13 cellular contexts compared by ENCODE assay signal in genomic region chr5:149887622-149888183, GRCh38. TPM values are rescaled to one million over a fixed set of nuclear protein-coding genes. Genes with fewer than 3 reads are reported as not detected.
DNase-seq lines count a peak whose midpoint lies in the region; ATAC-seq, FAIRE-seq and TF ChIP-seq lines count a peak whose summit lies in the region.
"Had no signal": no experiment of that assay in that cellular context is flagged by ENCODE, and none has a peak within 500 bp of the region (broad histone marks: within the 10 kb centered on the region; RNA-seq: fewer than 3 reads in every experiment).

No MANE protein-coding gene starts in this region.

- H2BK120ac ChIP-seq in IMR-90 (ENCODE audit: low read depth, low read length), result peak overlapping the region; percentile 50; the same call in 1 of the 2 replicates

- H3K4me3 Mint-ChIP-seq in astrocyte (ENCODE audit: unreplicated experiment), result no peak overlapping the region
- H3K4me3 Mint-ChIP-seq in activated naive CD4-positive, alpha-beta T cell treated with anti-CD3 and anti-CD28 coated beads for 36 hours, result no peak overlapping the region
- H3K4me3 Mint-ChIP-seq: activated naive CD8-positive, alpha-beta T cell had no signal

- peak overlapping the region; percentile 39; the same call in 1 of the 2 replicates for H3K4ac ChIP-seq in IMR-90 (ENCODE audit: low read depth, low read length)

- H2AK9ac ChIP-seq in IMR-90 (replicated peaks; ENCODE audit: low read depth, low read length, poor library complexity), result no peak overlapping the region

- H2BK20ac ChIP-seq in IMR-90 (ENCODE audit: low read depth, low read length), result peak overlapping the region; percentile 67; the same call in 1 of the 2 replicates

- dilution Hi-C loops in IMR-90 (cut with HindIII; ENCODE audit: low sequenced_read_pairs, unreplicated experiment), result no loop called here

- BruUV-seq in IMR-90 (replicated peaks; lab: Mats Ljungman, UMichigan), result no TSS peak

- no peak overlapping the region for H2BK15ac ChIP-seq in IMR-90 (ENCODE audit: low read depth, low read length)

- no peaks in the 10 kb centered on the region for H3K36me3 ChIP-seq in IMR-90 (ENCODE audit: control insufficient read depth, insufficient read depth, low read length)
- H3K36me3 ChIP-seq in astrocyte (ENCODE audit: insufficient read depth, low read length), result no peaks in the 10 kb centered on the region
- no peaks in the 10 kb centered on the region for H3K36me3 ChIP-seq in kidney epithelial cell (ENCODE audit: control insufficient read depth, insufficient read depth, low read length)

- H3K4me2 ChIP-seq in IMR-90 (ENCODE audit: low read depth, low read length) (no peak overlapping the region), astrocyte (ENCODE audit: low read length) (peak overlapping the region; percentile 74)

- CTCF ChIA-PET in IMR-90 (lab: Yijun Ruan, JAX), result no interaction called here
- CTCF ChIA-PET in activated naive CD4-positive, alpha-beta T cell treated with anti-CD3 and anti-CD28 coated beads for 36 hours (lab: Charles Lee), result no interaction called here

- H3K9me1 ChIP-seq in IMR-90 (ENCODE audit: insufficient read depth, low read length), result 0 out of 2 replicates have a peak, but pooled peaks cover 3% of the 10 kb centered on the region

- H3K27ac ChIP-seq in IMR-90 (ENCODE audit: insufficient read depth, low read length) (no peak overlapping the region), astrocyte (ENCODE audit: low read depth, low read length) (peak overlapping the region; percentile 54)
- H3K27ac ChIP-seq: C4-2B had no signal

- H3K4me3 ChIP-seq in IMR-90 (ENCODE audit: insufficient read depth, low read depth, low read length) (no peak overlapping the region), astrocyte (ENCODE audit: insufficient read depth, low read depth, low read length) (peak overlapping the region; percentile 14), kidney epithelial cell (ENCODE audit: low read depth, low read length) (no peak overlapping the region)

- no peak for FAIRE-seq in astrocyte (lab: Jason Lieb, UNC)
- FAIRE-seq: frontal cortex had no signal

- TF ChIP-seq POLR2A in IMR-90 (IDR thresholded peaks at IDR 0.05; ENCODE audit: low read depth, low read length), result no peak

- in situ Hi-C loops in ACHN (cut with HindIII; ENCODE audit: low pct_ligation_motif_present, low pct_unique_long_range_greater_than_20kb, low sequenced_read_pairs) (no loop called here), IMR-90 (cut with MboI; ENCODE audit: low sequenced_read_pairs) (no loop called here)

- TF ChIP-seq CTCF in IMR-90 (conservative IDR thresholded peaks at IDR 0.05; ENCODE audit: low read depth, low read length) (no peak), astrocyte (IDR thresholded peaks at IDR 0.05; ENCODE audit: insufficient read depth, low read depth, low read length) (no peak), kidney epithelial cell (IDR thresholded peaks at IDR 0.05; ENCODE audit: insufficient read depth, low read length, poor library complexity, severe bottlenecking) (no peak)

- peak; percentile 88 for DNase-seq in ACHN
- DNase-seq in IMR-90, result peak; percentile 70
- DNase-seq in astrocyte (ENCODE audit: low read depth), result peak; percentile 96
- DNase-seq in kidney epithelial cell (ENCODE audit: low read depth), result peak; percentile 78
- no peak for DNase-seq in stimulated activated naive CD8-positive, alpha-beta T cell treated with anti-CD3 and anti-CD28 coated beads, Interleukin-15, Interleukin-2, amounts not matched to agents 100 U/mL and 50 U/mL, for 24 hours
- DNase-seq in activated naive CD4-positive, alpha-beta T cell treated with anti-CD3 and anti-CD28 coated beads for 36 hours, result no peak
- no peak for DNase-seq in NCI-H1105 treated with DMSO at 0.1 percent for 48 hours (lab: John Stamatoyannopoulos, UW)
- DNase-seq in activated naive CD4-positive, alpha-beta T cell (lab: John Stamatoyannopoulos, UW), result no peak
- DNase-seq: NCI-H446 treated with DMSO at 0.1 percent for 48 hours had no signal

- no peaks in the 10 kb centered on the region for H4K20me1 ChIP-seq in IMR-90 (ENCODE audit: insufficient read depth, low read length)
- no peaks in the 10 kb centered on the region for H4K20me1 ChIP-seq in astrocyte (ENCODE audit: insufficient read depth, low read length)

- no peak overlapping the region for H2BK5ac ChIP-seq in IMR-90 (ENCODE audit: low read depth, low read length, poor library complexity, severe bottlenecking)

- no peak overlapping the region for H3K18ac ChIP-seq in IMR-90 (ENCODE audit: low read depth, low read length)

- H3K27me3 ChIP-seq in IMR-90 (ENCODE audit: control insufficient read depth, insufficient read depth, low read length) (peaks cover 4% of the 10 kb centered on the region), astrocyte (ENCODE audit: insufficient read depth, low read length) (no peaks in the 10 kb centered on the region), kidney epithelial cell (ENCODE audit: control insufficient read depth, insufficient read depth, low read length) (no peaks in the 10 kb centered on the region)

- H3K56ac ChIP-seq in IMR-90 (ENCODE audit: extremely low read depth, insufficient read depth, low read length), result no peak overlapping the region

- peak overlapping the region; percentile 80 for H2AFZ ChIP-seq in IMR-90 (replicated peaks; ENCODE audit: low read length, poor library complexity)
- peak overlapping the region; percentile 13 for H2AFZ ChIP-seq in astrocyte (ENCODE audit: low read depth, low read length)

- H3K23ac ChIP-seq in IMR-90 (ENCODE audit: low read depth, low read length), result no peak overlapping the region

- no peak overlapping the region for H4K5ac ChIP-seq in IMR-90 (ENCODE audit: low read depth, low read length)

- peak overlapping the region; percentile 98 for H3K27ac Mint-ChIP-seq in astrocyte (ENCODE audit: unreplicated experiment)
- H3K27ac Mint-ChIP-seq in activated naive CD4-positive, alpha-beta T cell treated with anti-CD3 and anti-CD28 coated beads for 36 hours, result no peak overlapping the region
- H3K27ac Mint-ChIP-seq: activated naive CD8-positive, alpha-beta T cell had no signal

- 0 out of 2 replicates have a peak, but pooled peaks cover 4% of the 10 kb centered on the region for H3K4me1 ChIP-seq in IMR-90 (ENCODE audit: control insufficient read depth, insufficient read depth, low read length)
- peaks cover 26% of the 10 kb centered on the region for H3K4me1 ChIP-seq in astrocyte (ENCODE audit: insufficient read depth, low read length)

- WGBS in IMR-90 (ENCODE audit: extremely low coverage in 2 of 2, insufficient read length in 1 of 2), 2 experiments, result no CpG with 5 or more reads among the region's 10 CpGs

- H3K79me2 ChIP-seq in astrocyte (ENCODE audit: insufficient read depth, low read length), result no peaks in the 10 kb centered on the region

- peaks cover 17% of the 10 kb centered on the region for H3K4me1 Mint-ChIP-seq in astrocyte (ENCODE audit: low read depth, unreplicated experiment)
- no peaks in the 10 kb centered on the region for H3K4me1 Mint-ChIP-seq in activated naive CD4-positive, alpha-beta T cell treated with anti-CD3 and anti-CD28 coated beads for 36 hours (ENCODE audit: low read depth)

- no peak for TF ChIP-seq RAD21 in IMR-90 (IDR thresholded peaks at IDR 0.05; ENCODE audit: low read length)

- H2AK5ac ChIP-seq in IMR-90 (ENCODE audit: low read depth, low read length), result no peak overlapping the region

- intact Hi-C loops in IMR-90 (cut with micrococcal nuclease), result no loop called here
- intact Hi-C loops in activated naive CD4-positive, alpha-beta T cell treated with anti-CD3 and anti-CD28 coated beads for 36 hours (cut with micrococcal nuclease), result no loop called here

- no peaks in the 10 kb centered on the region for H3K27me3 Mint-ChIP-seq in astrocyte (ENCODE audit: low read depth, unreplicated experiment)
- H3K27me3 Mint-ChIP-seq in activated naive CD4-positive, alpha-beta T cell treated with anti-CD3 and anti-CD28 coated beads for 36 hours (ENCODE audit: low read depth), result no peaks in the 10 kb centered on the region

- no peak overlapping the region for H3K9ac ChIP-seq in IMR-90 (ENCODE audit: low read depth, low read length)
- no peak overlapping the region for H3K9ac ChIP-seq in astrocyte (ENCODE audit: low read length)

- H3K36me3 Mint-ChIP-seq in astrocyte (ENCODE audit: low read depth, unreplicated experiment), result no peaks in the 10 kb centered on the region
- no peaks in the 10 kb centered on the region for H3K36me3 Mint-ChIP-seq in activated naive CD4-positive, alpha-beta T cell treated with anti-CD3 and anti-CD28 coated beads for 36 hours (ENCODE audit: low read depth)
- H3K36me3 Mint-ChIP-seq: activated naive CD8-positive, alpha-beta T cell had no signal

- 0 out of 4 replicates have a peak overlapping the region, but pooled peaks of 1 of the 2 experiments have one; percentile 14 for H4K8ac ChIP-seq in IMR-90 (ENCODE audit: low read depth in 2 of 2, low read length in 2 of 2)

- H3K9me3 Mint-ChIP-seq in astrocyte (ENCODE audit: unreplicated experiment), result no peaks in the 10 kb centered on the region
- no peaks in the 10 kb centered on the region for H3K9me3 Mint-ChIP-seq in activated naive CD4-positive, alpha-beta T cell treated with anti-CD3 and anti-CD28 coated beads for 36 hours

- no peak overlapping the region for H4K91ac ChIP-seq in IMR-90 (ENCODE audit: insufficient read depth, low read depth, low read length)

- POLR2A ChIA-PET in IMR-90 (lab: Charles Lee; ENCODE audit: unreplicated experiment), result interaction anchor here (0.6 kb wide), 1 partner anchor 16 kb away, joined by 7 read pairs; no protein-coding TSS in a partner anchor

- H3K9me3 ChIP-seq in IMR-90 (ENCODE audit: control insufficient read depth, insufficient read depth, low read length) (no peaks in the 10 kb centered on the region), astrocyte (ENCODE audit: insufficient read depth, low read depth, low read length) (no peaks in the 10 kb centered on the region)

- H3K79me1 ChIP-seq in IMR-90 (ENCODE audit: low read depth in 1 of 2, low read length in 2 of 2), result no peaks in the 10 kb centered on the region

- peak; percentile 27; the same call in 1 of the 2 replicates for ATAC-seq in IMR-90 (ENCODE audit: low read depth)
- ATAC-seq in stimulated activated naive CD8-positive, alpha-beta T cell treated with anti-CD3 and anti-CD28 coated beads, Interleukin-15, Interleukin-2, amounts not matched to agents 100 U/mL and 50 U/mL, for 24 hours, result no peak

- 0 out of 2 replicates have a peak overlapping the region, but pooled peaks have one; percentile 44 for H3K14ac ChIP-seq in IMR-90 (replicated peaks; ENCODE audit: low read depth, low read length)

TF ChIP-seq in IMR-90, 13 proteins besides CTCF, POLR2A, EP300 and RAD21 (continues in another document):
- TF ChIP-seq MXI1 (IDR thresholded peaks at IDR 0.05; ENCODE audit: borderline replicate concordance, low read depth, low read length), result no peak
- TF ChIP-seq CHD1 (IDR thresholded peaks at IDR 0.05; ENCODE audit: low read depth, low read length), result no peak
- TF ChIP-seq MAZ (IDR thresholded peaks at IDR 0.05; ENCODE audit: borderline replicate concordance, low read depth, low read length), result no peak

RNA-seq across cellular contexts. Expression of gene PDE6A, which starts 56.9 kb away (rescaled TPM):
- total RNA-seq in IMR-90 (2012; rRNA removed) (not detected in 2 replicates), astrocyte (0.14 and 0.17 TPM in 2 replicates), kidney epithelial cell (not detected in 2 replicates)
- polyA plus RNA-seq in IMR-90 (2012; rRNA removed), result not detected in 2 replicates
- not detected in 2 replicates for polyA plus RNA-seq in IMR-90 (2012; cell fraction: cytosol; rRNA removed)
- not detected in 2 replicates for polyA plus RNA-seq in IMR-90 (2012; cell fraction: nucleus; rRNA removed; ENCODE audit: low replicate concordance)
- not detected for total RNA-seq in activated naive CD4-positive, alpha-beta T cell treated with anti-CD3 and anti-CD28 coated beads for 36 hours
- total RNA-seq: frontal cortex had no signal
- polyA plus RNA-seq: neural cell had no signal

Comparison
In these comparisons a context has a peak if more than half of its experiments do, and no peak if none do; other contexts are left out.
1. DNase-seq: peak in ACHN (single experiment), IMR-90 (single experiment), astrocyte (single experiment) and kidney epithelial cell (single experiment); none in stimulated activated naive CD8-positive, alpha-beta T cell treated with anti-CD3 and anti-CD28 coated beads, Interleukin-15, Interleukin-2, amounts not matched to agents 100 U/mL and 50 U/mL, for 24 hours (single experiment), activated naive CD4-positive, alpha-beta T cell treated with anti-CD3 and anti-CD28 coated beads for 36 hours (single experiment), NCI-H1105 treated with DMSO at 0.1 percent for 48 hours (single experiment) and activated naive CD4-positive, alpha-beta T cell (0 of 4).